In genomic region chr10:129964611-129965417, GRCh38 we compare ENCODE assay signal across 9 cellular contexts. TPM values are rescaled to one million over a fixed set of nuclear protein-coding genes. Genes with fewer than 3 reads are reported as not detected.
DNase-seq lines count a peak whose midpoint lies in the region; ATAC-seq and TF ChIP-seq lines count a peak whose summit lies in the region.
"Had no signal": no experiment of that assay in that cellular context is flagged by ENCODE, and none has a peak within 500 bp of the region (broad histone marks: within the 10 kb centered on the region; RNA-seq: fewer than 3 reads in every experiment).

No MANE protein-coding gene starts in this region.

- no peak overlapping the region for H3K27ac ChIP-seq in MM.1S (ENCODE audit: low read length)

- H3K9ac ChIP-seq in MM.1S (ENCODE audit: low read length), result no peak overlapping the region

- H3K4me3 ChIP-seq in foreskin fibroblast (ENCODE audit: low read depth in 1 of 2, low read length in 2 of 2), result peak overlapping the region; percentile 39 to 55
- H3K4me3 ChIP-seq in MM.1S (ENCODE audit: low read length), result no peak overlapping the region

- H3K9me2 ChIP-seq in MM.1S (replicated peaks; ENCODE audit: insufficient read depth, low read length), result no peaks in the 10 kb centered on the region

- DNase-seq in Daoy (ENCODE audit: low read depth) (peak; percentile 58), SK-N-DZ (ENCODE audit: low spot score) (peak; percentile 48), foreskin fibroblast (peak in 1 of 2 donors; percentile 53), retina (peak; percentile 81), SHP77 treated with DMSO at 0.1 percent for 48 hours (lab: John Stamatoyannopoulos, UW) (no peak), MM.1S (no peak), NCI-H128 (lab: John Stamatoyannopoulos, UW; ENCODE audit: unreplicated experiment) (no peak)

- TF ChIP-seq CTCF in foreskin fibroblast (IDR thresholded peaks at IDR 0.05; ENCODE audit: low read depth, low read length) (no peak), MM.1S (IDR thresholded peaks at IDR 0.05; ENCODE audit: low read length) (no peak)

- H3K4me2 ChIP-seq in MM.1S (ENCODE audit: low read depth, low read length), result no peak overlapping the region

- no peak for ATAC-seq in GM19452 (IDR thresholded peaks at IDR 0.05; ENCODE audit: unreplicated experiment)

- no peak overlapping the region for H2AFZ ChIP-seq in MM.1S (ENCODE audit: low read length)

- no peaks in the 10 kb centered on the region for H3K4me1 ChIP-seq in MM.1S (ENCODE audit: low read length)

- no peaks in the 10 kb centered on the region for H3K79me2 ChIP-seq in MM.1S (ENCODE audit: low read length)

- no peaks in the 10 kb centered on the region for H3K9me3 ChIP-seq in MM.1S (replicated peaks; ENCODE audit: insufficient read depth, low read length)

- H3K27me3 ChIP-seq in MM.1S (replicated peaks; ENCODE audit: insufficient read depth, low read length), result no peaks in the 10 kb centered on the region

- H3F3A ChIP-seq in MM.1S (ENCODE audit: insufficient read depth, low read length), result no peaks in the 10 kb centered on the region

- no peaks in the 10 kb centered on the region for H4K20me1 ChIP-seq in MM.1S (ENCODE audit: insufficient read depth, low read length)

- no peaks in the 10 kb centered on the region for H3K36me3 ChIP-seq in MM.1S (replicated peaks; ENCODE audit: insufficient read depth, low read length)

RNA-seq across cellular contexts. Expression of gene EBF3, which starts 0.7 kb away (rescaled TPM):
- total RNA-seq in Daoy (2014; rRNA removed; shearing (Covaris generic)), result 1.1 and 3.4 TPM in 2 replicates
- polyA plus RNA-seq in SK-N-DZ (2014; cell fraction: cytosol; rRNA removed), result 16.3 and 17.2 TPM in 2 replicates
- 18.2 and 24.6 TPM in 2 replicates for polyA plus RNA-seq in SK-N-DZ (2014; cell fraction: nucleus; rRNA removed)
- total RNA-seq: NCI-H460 had no signal

Comparison
In these comparisons a context has a peak if more than half of its experiments do, and no peak if none do; other contexts are left out.
1. DNase-seq: peak in Daoy (single experiment), SK-N-DZ (single experiment) and retina (single experiment); none in SHP77 treated with DMSO at 0.1 percent for 48 hours (single experiment), MM.1S (single experiment) and NCI-H128 (single experiment).